1 cellular context compared by ENCODE assay signal in the genomic region with DNA sequence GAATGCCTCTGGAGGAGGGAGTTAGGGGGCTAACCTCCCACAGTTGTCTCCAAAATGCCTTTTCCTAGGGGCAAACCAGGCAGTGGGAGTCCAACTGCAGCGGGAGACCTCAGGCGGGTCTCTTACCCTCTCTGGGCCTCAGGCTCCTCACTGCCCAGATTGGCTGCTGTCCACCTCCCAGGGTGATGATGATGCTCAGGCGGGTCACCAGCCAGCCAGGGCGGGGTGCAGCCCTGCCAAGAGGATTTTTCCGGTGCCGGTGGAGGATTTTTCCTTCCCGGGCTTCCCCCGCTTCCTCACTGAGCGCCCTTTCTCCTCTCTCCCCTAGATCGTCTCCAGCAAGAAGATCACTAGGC.
TF ChIP-seq lines count a peak whose summit lies in the region.

No MANE protein-coding gene starts in this region.

TF ChIP-seq in neural cell, 6 proteins besides CTCF, POLR2A, EP300 and RAD21 (continued from another document):
- TF ChIP-seq, protein P1, sequence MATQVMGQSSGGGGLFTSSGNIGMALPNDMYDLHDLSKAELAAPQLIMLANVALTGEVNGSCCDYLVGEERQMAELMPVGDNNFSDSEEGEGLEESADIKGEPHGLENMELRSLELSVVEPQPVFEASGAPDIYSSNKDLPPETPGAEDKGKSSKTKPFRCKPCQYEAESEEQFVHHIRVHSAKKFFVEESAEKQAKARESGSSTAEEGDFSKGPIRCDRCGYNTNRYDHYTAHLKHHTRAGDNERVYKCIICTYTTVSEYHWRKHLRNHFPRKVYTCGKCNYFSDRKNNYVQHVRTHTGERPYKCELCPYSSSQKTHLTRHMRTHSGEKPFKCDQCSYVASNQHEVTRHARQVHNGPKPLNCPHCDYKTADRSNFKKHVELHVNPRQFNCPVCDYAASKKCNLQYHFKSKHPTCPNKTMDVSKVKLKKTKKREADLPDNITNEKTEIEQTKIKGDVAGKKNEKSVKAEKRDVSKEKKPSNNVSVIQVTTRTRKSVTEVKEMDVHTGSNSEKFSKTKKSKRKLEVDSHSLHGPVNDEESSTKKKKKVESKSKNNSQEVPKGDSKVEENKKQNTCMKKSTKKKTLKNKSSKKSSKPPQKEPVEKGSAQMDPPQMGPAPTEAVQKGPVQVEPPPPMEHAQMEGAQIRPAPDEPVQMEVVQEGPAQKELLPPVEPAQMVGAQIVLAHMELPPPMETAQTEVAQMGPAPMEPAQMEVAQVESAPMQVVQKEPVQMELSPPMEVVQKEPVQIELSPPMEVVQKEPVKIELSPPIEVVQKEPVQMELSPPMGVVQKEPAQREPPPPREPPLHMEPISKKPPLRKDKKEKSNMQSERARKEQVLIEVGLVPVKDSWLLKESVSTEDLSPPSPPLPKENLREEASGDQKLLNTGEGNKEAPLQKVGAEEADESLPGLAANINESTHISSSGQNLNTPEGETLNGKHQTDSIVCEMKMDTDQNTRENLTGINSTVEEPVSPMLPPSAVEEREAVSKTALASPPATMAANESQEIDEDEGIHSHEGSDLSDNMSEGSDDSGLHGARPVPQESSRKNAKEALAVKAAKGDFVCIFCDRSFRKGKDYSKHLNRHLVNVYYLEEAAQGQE (IDR thresholded peaks at IDR 0.05; ENCODE audit: borderline replicate concordance) = no peak
TF ChIP-seq in neural cell: peak in this region for 0.
